ENCODE assay signal across 8 cellular contexts in the genomic region with DNA sequence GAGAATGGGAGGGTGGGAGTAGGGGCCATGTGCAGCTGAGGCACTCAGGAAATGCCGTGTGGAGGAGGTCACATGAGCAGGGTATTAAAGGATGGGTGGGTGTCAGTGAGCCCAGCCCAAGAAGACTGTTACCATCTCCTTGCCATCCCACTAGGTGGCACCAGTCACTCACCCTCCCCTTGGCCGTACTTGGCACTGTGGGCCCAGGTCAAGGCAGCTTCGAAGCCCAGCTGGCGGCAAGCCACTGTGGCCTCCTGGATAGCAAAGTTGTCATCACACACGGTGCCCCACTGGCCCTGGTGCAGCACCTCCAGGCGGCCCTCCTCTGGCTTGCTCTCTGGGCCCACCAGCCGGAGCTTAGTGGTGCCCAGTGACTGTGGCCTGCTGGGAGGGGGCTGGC. TPM values are rescaled to one million over a fixed set of nuclear protein-coding genes. Genes with fewer than 3 reads are reported as not detected.
A peak's percentile ranks its signal among the peaks of the same experiment; 100 is the strongest.
DNase-seq lines count a peak whose midpoint lies in the region; ATAC-seq, FAIRE-seq and TF ChIP-seq lines count a peak whose summit lies in the region.

No MANE protein-coding gene starts in this region.

- BruUV-seq in OCI-LY7 (replicated peaks; lab: Mats Ljungman, UMichigan), result no TSS peak

- DNase-seq in A549 (ENCODE audit: low read depth in 1 of 2, low spot score in 1 of 2), result peak in 1 of 2 experiments; percentile 43
- DNase-seq in OCI-LY7 (ENCODE audit: low spot score), result peak; percentile 13
- peak; percentile 42 to 53 for DNase-seq in erythroblast (lab: John Stamatoyannopoulos, UW)
- DNase-seq in pancreas, result peak; percentile 53 to 81 (median 64)
- DNase-seq in NCI-H2227 treated with DMSO at 0.1 percent for 48 hours (lab: John Stamatoyannopoulos, UW), result no peak

- H2AFZ ChIP-seq in OCI-LY7 (ENCODE audit: low read length), result no peak overlapping the region

- CTCF ChIA-PET in A549 (lab: Yijun Ruan, JAX) (interaction anchor here (0.8 to 3.1 kb wide), 6 partner anchors 9 to 93 kb away, joined by 3 to 23 read pairs (median 4); no protein-coding TSS in a partner anchor), OCI-LY7 (lab: Charles Lee; ENCODE audit: unreplicated experiment) (no interaction called here)

- TF ChIP-seq EP300 in A549 (IDR thresholded peaks at IDR 0.05), result no peak

- intact Hi-C loops in OCI-LY7 (cut with micrococcal nuclease; ENCODE audit: unreplicated experiment) (loop anchor here (5.0 kb wide), 1 partner anchor 130 kb away; no protein-coding TSS in a partner anchor), pancreas (cut with DNase I) (loop anchor here in 1 of 3 donors (5.0 kb wide), 1 partner anchor 50 kb away; no protein-coding TSS in a partner anchor)

- H3K36me3 ChIP-seq in OCI-LY7 (ENCODE audit: insufficient read depth, low read length) (no peaks in the 10 kb centered on the region), pancreas (no peaks in the 10 kb centered on the region)

- peak; percentile 29; the same call in 2 of the 3 replicates for TF ChIP-seq CTCF in A549 (IDR thresholded peaks at IDR 0.05)
- peak; percentile 46 for TF ChIP-seq CTCF in GM12872 (IDR thresholded peaks at IDR 0.05; ENCODE audit: insufficient read depth, low read depth, low read length)
- TF ChIP-seq CTCF in OCI-LY7 (conservative IDR thresholded peaks at IDR 0.05; ENCODE audit: low read length), result peak; percentile 56
- TF ChIP-seq CTCF in pancreas (IDR thresholded peaks at IDR 0.05), result peak in 2 of 4 donors; percentile 13 to 23

- no peaks in the 10 kb centered on the region for H3K79me2 ChIP-seq in OCI-LY7 (ENCODE audit: insufficient read depth, low read depth, low read length)

- H3K27ac ChIP-seq in A549, result no peak overlapping the region
- H3K27ac ChIP-seq in OCI-LY7 (ENCODE audit: low read depth, low read length, poor library complexity, severe bottlenecking), result no peak overlapping the region
- no peak overlapping the region for H3K27ac ChIP-seq in pancreas

- TF ChIP-seq POLR2A in A549 (IDR thresholded peaks at IDR 0.05; ENCODE audit: low read length), result no peak
- TF ChIP-seq POLR2A in erythroblast (IDR thresholded peaks at IDR 0.05; ENCODE audit: low read length), result no peak

- H3K4me3 ChIP-seq in A549 (no peak overlapping the region), OCI-LY7 (ENCODE audit: low read depth, low read length, poor library complexity, severe bottlenecking) (no peak overlapping the region), pancreas (no peak overlapping the region)

- H3K9me3 ChIP-seq in A549, result no peaks in the 10 kb centered on the region
- H3K9me3 ChIP-seq in OCI-LY7 (ENCODE audit: low read length), result no peaks in the 10 kb centered on the region
- H3K9me3 ChIP-seq in pancreas, result no peaks in the 10 kb centered on the region

- H4K20me1 ChIP-seq in OCI-LY7 (ENCODE audit: insufficient read depth, low read length), result no peaks in the 10 kb centered on the region

- no peak for FAIRE-seq in A549 (lab: Jason Lieb, UNC)
- FAIRE-seq in pancreas (lab: Jason Lieb, UNC), result no peak

- peaks cover 11% of the 10 kb centered on the region; the same call in 2 of the 3 replicates for H3K4me1 ChIP-seq in A549
- no peaks in the 10 kb centered on the region for H3K4me1 ChIP-seq in OCI-LY7 (ENCODE audit: insufficient read depth, low read length, poor library complexity, severe bottlenecking)
- H3K4me1 ChIP-seq in pancreas, result no peaks in the 10 kb centered on the region

- ATAC-seq in A549, result peak in 1 of 2 experiments; percentile 56; a peak in 3 of 6 replicates
- ATAC-seq in pancreas, result peak; percentile 55 to 80 (median 60)
- no peak for ATAC-seq in HG03439 (IDR thresholded peaks at IDR 0.05; ENCODE audit: unreplicated experiment)
- ATAC-seq in HG03520 (IDR thresholded peaks at IDR 0.05; ENCODE audit: unreplicated experiment), result no peak

- no peaks in the 10 kb centered on the region for H3K9me2 ChIP-seq in OCI-LY7 (ENCODE audit: insufficient read depth, low read length)

- POLR2A ChIA-PET in A549 (lab: Yijun Ruan, JAX) (no interaction called here), OCI-LY7 (lab: Charles Lee) (no interaction called here)

- WGBS in A549 (ENCODE audit: missing lambda C conversion rate), result 65% methylated on average over 5 of the region's 7 CpGs
- WGBS in pancreas, 2 donors, result 40 to 54% methylated on average over 7 of the region's 7 CpGs

- H3K4me2 ChIP-seq in A549, result no peak overlapping the region
- no peak overlapping the region for H3K4me2 ChIP-seq in OCI-LY7 (ENCODE audit: low read length)

- H3K27me3 ChIP-seq in pancreas, result no peaks in the 10 kb centered on the region

- TF ChIP-seq RAD21 in A549 (conservative IDR thresholded peaks at IDR 0.05 in 1 of 2, IDR thresholded peaks at IDR 0.05 in 1 of 2), result peak; percentile 32 to 66; a peak in 3 of 5 replicates

TF ChIP-seq in A549, 52 proteins besides CTCF, POLR2A, EP300 and RAD21:
- TF ChIP-seq CEBPB (IDR thresholded peaks at IDR 0.05) (no peak), NPAS2 (CRISPR knock-in tag; IDR thresholded peaks at IDR 0.05; ENCODE audit: borderline replicate concordance) (no peak), SREBF2 (IDR thresholded peaks at IDR 0.05) (no peak), EHMT2 (IDR thresholded peaks at IDR 0.05; ENCODE audit: low read depth) (no peak), FOSB (CRISPR knock-in tag; IDR thresholded peaks at IDR 0.05) (no peak), CBX2 (IDR thresholded peaks at IDR 0.05; ENCODE audit: borderline replicate concordance, low read depth) (no peak), CBX8 (IDR thresholded peaks at IDR 0.05) (no peak)
- TF ChIP-seq, protein P1, sequence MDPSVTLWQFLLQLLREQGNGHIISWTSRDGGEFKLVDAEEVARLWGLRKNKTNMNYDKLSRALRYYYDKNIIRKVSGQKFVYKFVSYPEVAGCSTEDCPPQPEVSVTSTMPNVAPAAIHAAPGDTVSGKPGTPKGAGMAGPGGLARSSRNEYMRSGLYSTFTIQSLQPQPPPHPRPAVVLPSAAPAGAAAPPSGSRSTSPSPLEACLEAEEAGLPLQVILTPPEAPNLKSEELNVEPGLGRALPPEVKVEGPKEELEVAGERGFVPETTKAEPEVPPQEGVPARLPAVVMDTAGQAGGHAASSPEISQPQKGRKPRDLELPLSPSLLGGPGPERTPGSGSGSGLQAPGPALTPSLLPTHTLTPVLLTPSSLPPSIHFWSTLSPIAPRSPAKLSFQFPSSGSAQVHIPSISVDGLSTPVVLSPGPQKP (IDR thresholded peaks at IDR 0.05; ENCODE audit: low read depth, low read length), result no peak

RNA-seq across cellular contexts. Expression of gene LOXL4, which starts 5.4 kb away (rescaled TPM):
- polyA plus RNA-seq in A549 (2011; rRNA removed), result 2.1 and 2.3 TPM in 2 replicates
- 0.73 and 1.1 TPM in 2 replicates for polyA plus RNA-seq in A549 (2012; cell fraction: cytosol; rRNA removed)
- polyA plus RNA-seq in A549 (2012; cell fraction: nucleus; rRNA removed), result 1.5 and 1.9 TPM in 2 replicates
- polyA plus RNA-seq in A549 (2017; fragmentation: RNase III; extraction: RNeasy Plus Mini Kit Qiagen cat#74134 plus additional on column Dnase treatment), result 1.6 to 2.4 TPM (median 2.0 TPM) in 3 replicates
- 1.8 and 3.0 TPM in 2 replicates for polyA minus RNA-seq in A549 (2011; rRNA and poly(A)+ RNA removed)
- total RNA-seq in OCI-LY7 (2014; rRNA removed; shearing (Covaris generic)), result not detected in 2 replicates
- total RNA-seq in OCI-LY7 (2022), result not detected in 2 replicates
- 10 to 100 TPM in 2 of 6 donors, 1 to 10 TPM in 4; 3.7 to 12.5 (median 5.6) TPM for total RNA-seq in pancreas
- 10 to 100 TPM; 10.4 to 11.4 TPM for polyA plus RNA-seq in pancreas

Comparison
In these comparisons a context has a peak if more than half of its experiments do, and no peak if none do; other contexts are left out.
1. ATAC-seq: peak in pancreas (4 of 4); none in HG03439 (single experiment) and HG03520 (single experiment).
2. RNA of gene LOXL4, which starts 5.4 kb away (total RNA-seq): 3.7 to 12.5 TPM in pancreas; not detected in OCI-LY7; every median in the first group is over 4 times any median in the second.